8 cellular contexts compared by ENCODE assay signal in genomic region chr6:83057705-83058321, GRCh38. TPM values are rescaled to one million over a fixed set of nuclear protein-coding genes. Genes with fewer than 3 reads are reported as not detected.
DNase-seq lines count a peak whose midpoint lies in the region; ATAC-seq lines count a peak whose summit lies in the region.

No MANE protein-coding gene starts in this region.

- H3K36me3 Mint-ChIP-seq in activated CD8-positive, alpha-beta memory T cell treated with anti-CD3 and anti-CD28 coated beads, Interleukin-2, amount 10 ng/mL, durations not matched to agents 7 days and 5 days = peaks cover 21% of the 10 kb centered on the region
- peaks cover 18% of the 10 kb centered on the region for H3K36me3 Mint-ChIP-seq in memory B cell

- H3K27me3 Mint-ChIP-seq in activated CD8-positive, alpha-beta memory T cell treated with anti-CD3 and anti-CD28 coated beads, Interleukin-2, amount 10 ng/mL, durations not matched to agents 7 days and 5 days = no peaks in the 10 kb centered on the region
- no peaks in the 10 kb centered on the region for H3K27me3 Mint-ChIP-seq in memory B cell

- peak; percentile 44 for DNase-seq in activated CD8-positive, alpha-beta memory T cell treated with anti-CD3 and anti-CD28 coated beads, Interleukin-2, amount 10 ng/mL, durations not matched to agents 7 days and 5 days
- no peak for DNase-seq in activated CD8-positive, alpha-beta memory T cell treated with anti-CD3 and anti-CD28 coated beads for 24 hours
- DNase-seq in OCI-M1 (lab: John Stamatoyannopoulos, UW) = peak; percentile 73
- peak; percentile 33 for DNase-seq in dedifferentiated amniotic fluid mesenchymal stem cell (ENCODE audit: extremely low spot score)
- DNase-seq in memory B cell (ENCODE audit: low spot score in 2 of 2) = no peak
- DNase-seq in activated CD4-positive, CD25-positive, alpha-beta regulatory T cell treated with anti-CD3 and anti-CD28 coated beads, Interleukin-2, amount 50 U/mL, for 72 hours = no peak

- no peak overlapping the region for H3K4me3 Mint-ChIP-seq in activated CD8-positive, alpha-beta memory T cell treated with anti-CD3 and anti-CD28 coated beads, Interleukin-2, amount 10 ng/mL, durations not matched to agents 7 days and 5 days
- H3K4me3 Mint-ChIP-seq in memory B cell = no peak overlapping the region

- no peaks in the 10 kb centered on the region for H3K9me3 Mint-ChIP-seq in activated CD8-positive, alpha-beta memory T cell treated with anti-CD3 and anti-CD28 coated beads, Interleukin-2, amount 10 ng/mL, durations not matched to agents 7 days and 5 days (ENCODE audit: low read depth)
- no peaks in the 10 kb centered on the region for H3K9me3 Mint-ChIP-seq in memory B cell

- peak; percentile 60 for ATAC-seq in activated CD8-positive, alpha-beta memory T cell treated with anti-CD3 and anti-CD28 coated beads, Interleukin-2, amount 10 ng/mL, durations not matched to agents 7 days and 5 days
- ATAC-seq in GM21390 (IDR thresholded peaks at IDR 0.05; ENCODE audit: unreplicated experiment) (peak; percentile 80), HG03521 (IDR thresholded peaks at IDR 0.05; ENCODE audit: unreplicated experiment) (peak; percentile 77), memory B cell (ENCODE audit: low read depth) (peak; percentile 62)

- peaks cover 4% of the 10 kb centered on the region for H3K4me1 Mint-ChIP-seq in activated CD8-positive, alpha-beta memory T cell treated with anti-CD3 and anti-CD28 coated beads, Interleukin-2, amount 10 ng/mL, durations not matched to agents 7 days and 5 days
- peaks cover 16% of the 10 kb centered on the region for H3K4me1 Mint-ChIP-seq in memory B cell

- CTCF ChIA-PET in activated CD8-positive, alpha-beta memory T cell treated with anti-CD3 and anti-CD28 coated beads, Interleukin-2, amount 10 ng/mL, durations not matched to agents 7 days and 5 days (lab: Charles Lee) = interaction anchor here (0.8 to 5.6 kb wide), 10 partner anchors 9 to 1291 kb away, joined by 3 to 50 read pairs (median 5); partner anchors contain the start of genes DOP1A and UBE3D

- H3K27ac Mint-ChIP-seq in activated CD8-positive, alpha-beta memory T cell treated with anti-CD3 and anti-CD28 coated beads, Interleukin-2, amount 10 ng/mL, durations not matched to agents 7 days and 5 days = no peak overlapping the region
- H3K27ac Mint-ChIP-seq in memory B cell = no peak overlapping the region

RNA-seq across cellular contexts. Expression of gene UBE3D, which starts 7.8 kb away (rescaled TPM):
- total RNA-seq in activated CD8-positive, alpha-beta memory T cell treated with anti-CD3 and anti-CD28 coated beads, Interleukin-2, amount 10 ng/mL, durations not matched to agents 7 days and 5 days = 1 to 10 TPM; 4.6 to 4.7 TPM

RNA-seq across cellular contexts. Expression of gene DOP1A, which starts 9.7 kb away (rescaled TPM):
- 10 to 100 TPM; 22.0 to 34.7 TPM for total RNA-seq in activated CD8-positive, alpha-beta memory T cell treated with anti-CD3 and anti-CD28 coated beads, Interleukin-2, amount 10 ng/mL, durations not matched to agents 7 days and 5 days

Comparison
In these comparisons a context has a peak if more than half of its experiments do, and no peak if none do; other contexts are left out.
1. DNase-seq: peak in activated CD8-positive, alpha-beta memory T cell treated with anti-CD3 and anti-CD28 coated beads, Interleukin-2, amount 10 ng/mL, durations not matched to agents 7 days and 5 days (single experiment), OCI-M1 (single experiment) and dedifferentiated amniotic fluid mesenchymal stem cell (single experiment); none in activated CD8-positive, alpha-beta memory T cell treated with anti-CD3 and anti-CD28 coated beads for 24 hours (single experiment), memory B cell (0 of 2) and activated CD4-positive, CD25-positive, alpha-beta regulatory T cell treated with anti-CD3 and anti-CD28 coated beads, Interleukin-2, amount 50 U/mL, for 72 hours (single experiment).
2. Peak in every context shown above with its lines, with median percentiles within 50 percentile points of each other: ATAC-seq.